In genomic region chr6:169188051-169188863, GRCh38 we compare ENCODE assay signal across 11 cellular contexts.
A peak's percentile ranks its signal among the peaks of the same experiment; 100 is the strongest.
DNase-seq lines count a peak whose midpoint lies in the region; ATAC-seq, FAIRE-seq and TF ChIP-seq lines count a peak whose summit lies in the region.
"Had no signal": no experiment of that assay in that cellular context is flagged by ENCODE, and none has a peak within 500 bp of the region (broad histone marks: within the 10 kb centered on the region; RNA-seq: fewer than 3 reads in every experiment).

No MANE protein-coding gene starts in this region.

- H3K4me1 Mint-ChIP-seq in osteocyte (ENCODE audit: unreplicated experiment), result peaks cover 36% of the 10 kb centered on the region

- FAIRE-seq in bronchial epithelial cell (lab: Jason Lieb, UNC), result no peak

- H3K27ac ChIP-seq in Peyer's patch, result peak overlapping the region in 1 of 4 donors; percentile 35
- H3K27ac ChIP-seq: colonic mucosa, VCaP had no signal

- no peaks in the 10 kb centered on the region for H3K9me3 ChIP-seq in Peyer's patch
- H3K9me3 ChIP-seq: colonic mucosa, left lung had no signal

- no peak for TF ChIP-seq CTCF in NB4 (IDR thresholded peaks at IDR 0.05; ENCODE audit: low read depth, low read length)
- TF ChIP-seq CTCF in bronchial epithelial cell (IDR thresholded peaks at IDR 0.05; ENCODE audit: insufficient read depth, low read length, severe bottlenecking), result no peak
- TF ChIP-seq CTCF in osteocyte (IDR thresholded peaks at IDR 0.05), result no peak
- no peak for TF ChIP-seq CTCF in Peyer's patch (IDR thresholded peaks at IDR 0.05)

- peaks cover 5% of the 10 kb centered on the region for H3K9me3 Mint-ChIP-seq in osteocyte (ENCODE audit: unreplicated experiment)

- H3K4me3 Mint-ChIP-seq in osteocyte (ENCODE audit: unreplicated experiment), result no peak overlapping the region

- no peaks in the 10 kb centered on the region for H3K36me3 ChIP-seq in bronchial epithelial cell (ENCODE audit: control insufficient read depth, insufficient read depth, low read length)
- no peaks in the 10 kb centered on the region for H3K36me3 ChIP-seq in Peyer's patch
- H3K36me3 ChIP-seq: colonic mucosa, left lung had no signal

- no peak overlapping the region for H3K4me3 ChIP-seq in NB4 (ENCODE audit: low read depth, low read length)
- no peak overlapping the region for H3K4me3 ChIP-seq in bronchial epithelial cell (ENCODE audit: low read depth, low read length)
- no peak overlapping the region for H3K4me3 ChIP-seq in Peyer's patch
- H3K4me3 ChIP-seq: colonic mucosa, left lung had no signal

- TF ChIP-seq POLR2A in NB4 (IDR thresholded peaks at IDR 0.05; ENCODE audit: extremely low read depth, insufficient read length), result no peak
- TF ChIP-seq POLR2A in Peyer's patch (IDR thresholded peaks at IDR 0.05), result no peak

- ATAC-seq in GM21717 (IDR thresholded peaks at IDR 0.05; ENCODE audit: unreplicated experiment), result no peak
- ATAC-seq: left lung had no signal

- H3K27ac Mint-ChIP-seq in osteocyte (ENCODE audit: unreplicated experiment), result peak overlapping the region; percentile 90

- H3K4me1 ChIP-seq in Peyer's patch, result no peaks in the 10 kb centered on the region
- H3K4me1 ChIP-seq: colonic mucosa, left lung had no signal

- H3K27me3 Mint-ChIP-seq in osteocyte (ENCODE audit: unreplicated experiment), result no peaks in the 10 kb centered on the region

- H3K36me3 Mint-ChIP-seq in osteocyte (ENCODE audit: unreplicated experiment), result peaks cover 6% of the 10 kb centered on the region

- DNase-seq in NCI-H345 (lab: John Stamatoyannopoulos, UW), result peak; percentile 23
- no peak for DNase-seq in NCI-H345 treated with DMSO at 0.1 percent for 48 hours (lab: John Stamatoyannopoulos, UW; ENCODE audit: unreplicated experiment)
- DNase-seq in NB4 (ENCODE audit: low read depth), result peak; percentile 76
- peak; percentile 10 for DNase-seq in bronchial epithelial cell (ENCODE audit: low read depth)
- DNase-seq in osteocyte (ENCODE audit: extremely low spot score, unreplicated experiment), result peak; percentile 68
- DNase-seq in NCI-H446 (lab: John Stamatoyannopoulos, UW), result no peak
- no peak for DNase-seq in Peyer's patch
- DNase-seq: colonic mucosa had no signal

- H3K27me3 ChIP-seq in bronchial epithelial cell (ENCODE audit: control insufficient read depth, insufficient read depth, low read length) (no peaks in the 10 kb centered on the region), Peyer's patch (no peaks in the 10 kb centered on the region)
- H3K27me3 ChIP-seq: colonic mucosa, left lung had no signal

Comparison
In these comparisons a context has a peak if more than half of its experiments do, and no peak if none do; other contexts are left out.
1. DNase-seq: peak in NCI-H345 (single experiment), NB4 (single experiment), bronchial epithelial cell (single experiment) and osteocyte (single experiment); none in NCI-H345 treated with DMSO at 0.1 percent for 48 hours (single experiment), NCI-H446 (0 of 2) and Peyer's patch (0 of 3).